ENCODE assay signal across 1 cellular context in the genomic region with DNA sequence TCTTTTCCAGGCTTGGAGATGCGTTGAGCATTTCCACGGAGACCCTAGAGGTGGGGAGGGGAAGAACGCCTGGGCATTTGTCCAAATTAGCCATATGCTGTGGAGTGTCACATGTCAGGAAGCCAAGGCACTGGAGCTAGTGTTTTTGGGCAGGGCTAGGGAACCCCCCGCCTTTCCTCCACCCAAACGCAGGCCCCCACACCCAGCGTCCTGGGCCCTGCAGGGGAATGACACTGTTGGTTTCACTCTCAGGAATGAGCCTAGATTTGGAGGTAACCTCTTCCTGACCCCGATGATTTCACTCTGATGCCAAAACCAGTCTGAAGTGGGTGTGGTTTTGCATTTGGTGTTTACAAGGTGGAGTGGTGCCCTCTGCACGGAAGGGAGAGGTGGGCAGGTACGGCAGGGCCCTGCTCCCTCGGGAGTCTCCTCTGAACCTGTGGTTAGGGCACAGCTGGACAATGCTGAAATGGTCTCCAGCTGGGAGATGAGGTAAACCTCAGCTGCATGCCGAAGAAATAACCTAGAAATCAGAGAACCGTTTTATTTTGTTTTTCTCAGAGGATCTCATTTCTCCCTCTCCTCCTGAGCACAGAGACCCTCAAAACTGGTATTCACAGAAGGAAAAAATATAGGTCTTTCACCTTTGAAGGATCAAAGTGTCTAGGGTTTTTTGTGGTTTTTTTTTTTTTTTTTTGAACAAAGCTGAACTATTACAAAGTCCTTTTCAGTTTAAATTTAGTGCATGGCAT.
TF ChIP-seq lines count a peak whose summit lies in the region.

No MANE protein-coding gene starts in this region.

TF ChIP-seq in HEK293, 187 proteins besides CTCF, POLR2A, EP300 and RAD21 (continued from another document and continues in another):
- TF ChIP-seq, protein P1, sequence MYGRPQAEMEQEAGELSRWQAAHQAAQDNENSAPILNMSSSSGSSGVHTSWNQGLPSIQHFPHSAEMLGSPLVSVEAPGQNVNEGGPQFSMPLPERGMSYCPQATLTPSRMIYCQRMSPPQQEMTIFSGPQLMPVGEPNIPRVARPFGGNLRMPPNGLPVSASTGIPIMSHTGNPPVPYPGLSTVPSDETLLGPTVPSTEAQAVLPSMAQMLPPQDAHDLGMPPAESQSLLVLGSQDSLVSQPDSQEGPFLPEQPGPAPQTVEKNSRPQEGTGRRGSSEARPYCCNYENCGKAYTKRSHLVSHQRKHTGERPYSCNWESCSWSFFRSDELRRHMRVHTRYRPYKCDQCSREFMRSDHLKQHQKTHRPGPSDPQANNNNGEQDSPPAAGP (tag by site-specific recombination; IDR thresholded peaks at IDR 0.05), result peak; percentile 91
- TF ChIP-seq ZNF785 (tag by site-specific recombination; IDR thresholded peaks at IDR 0.05) (no peak), ZNF600 (tag by site-specific recombination; IDR thresholded peaks at IDR 0.05) (peak; percentile 70), HOXA7 (CRISPR knock-in tag; IDR thresholded peaks at IDR 0.05; ENCODE audit: borderline replicate concordance) (no peak), ZNF433 (tag by site-specific recombination; IDR thresholded peaks at IDR 0.05; ENCODE audit: low read depth) (no peak), ZNF146 (tag by site-specific recombination; IDR thresholded peaks at IDR 0.05) (no peak), ZNF707 (tag by site-specific recombination; IDR thresholded peaks at IDR 0.05) (no peak), ZNF529 (tag by site-specific recombination; IDR thresholded peaks at IDR 0.05; ENCODE audit: insufficient replicate concordance) (no peak), ZBTB7A (tag by site-specific recombination; IDR thresholded peaks at IDR 0.05; ENCODE audit: low read depth) (no peak), ZNF223 (tag by site-specific recombination; IDR thresholded peaks at IDR 0.05) (no peak), ZFP3 (tag by site-specific recombination; IDR thresholded peaks at IDR 0.05; ENCODE audit: low read depth) (no peak), WT1 (tag by site-specific recombination; IDR thresholded peaks at IDR 0.05) (no peak), ZNF221 (tag by site-specific recombination; IDR thresholded peaks at IDR 0.05; ENCODE audit: borderline replicate concordance) (no peak), KLF8 (tag by site-specific recombination; IDR thresholded peaks at IDR 0.05) (no peak), YY2 (tag by site-specific recombination; IDR thresholded peaks at IDR 0.05) (no peak), ZIC2 (tag by site-specific recombination; IDR thresholded peaks at IDR 0.05) (peak; percentile 95), ZNF549 (tag by site-specific recombination; IDR thresholded peaks at IDR 0.05) (no peak), ZNF391 (tag by site-specific recombination; IDR thresholded peaks at IDR 0.05; ENCODE audit: borderline replicate concordance, low read depth) (no peak), ZNF112 (tag by site-specific recombination; IDR thresholded peaks at IDR 0.05) (no peak), ZNF561 (tag by site-specific recombination; IDR thresholded peaks at IDR 0.05; ENCODE audit: borderline replicate concordance) (no peak; the same call in 1 of the 2 replicates), ZNF155 (tag by site-specific recombination; IDR thresholded peaks at IDR 0.05) (no peak), KLF9 (tag by site-specific recombination; IDR thresholded peaks at IDR 0.05; ENCODE audit: low read depth) (peak; percentile 80), ZBTB21 (tag by site-specific recombination; IDR thresholded peaks at IDR 0.05) (no peak), ZNF548 (tag by site-specific recombination; IDR thresholded peaks at IDR 0.05) (no peak), ZNF654 (tag by site-specific recombination; IDR thresholded peaks at IDR 0.05; ENCODE audit: low read depth) (no peak), ZNF677 (tag by site-specific recombination; IDR thresholded peaks at IDR 0.05) (no peak), ZNF10 (tag by site-specific recombination; IDR thresholded peaks at IDR 0.05) (no peak)
- TF ChIP-seq, protein P2, sequence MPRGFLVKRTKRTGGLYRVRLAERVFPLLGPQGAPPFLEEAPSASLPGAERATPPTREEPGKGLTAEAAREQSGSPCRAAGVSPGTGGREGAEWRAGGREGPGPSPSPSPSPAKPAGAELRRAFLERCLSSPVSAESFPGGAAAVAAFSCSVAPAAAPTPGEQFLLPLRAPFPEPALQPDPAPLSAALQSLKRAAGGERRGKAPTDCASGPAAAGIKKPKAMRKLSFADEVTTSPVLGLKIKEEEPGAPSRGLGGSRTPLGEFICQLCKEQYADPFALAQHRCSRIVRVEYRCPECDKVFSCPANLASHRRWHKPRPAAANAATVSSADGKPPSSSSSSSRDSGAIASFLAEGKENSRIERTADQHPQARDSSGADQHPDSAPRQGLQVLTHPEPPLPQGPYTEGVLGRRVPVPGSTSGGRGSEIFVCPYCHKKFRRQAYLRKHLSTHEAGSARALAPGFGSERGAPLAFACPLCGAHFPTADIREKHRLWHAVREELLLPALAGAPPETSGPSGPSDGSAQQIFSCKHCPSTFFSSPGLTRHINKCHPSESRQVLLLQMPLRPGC (tag by site-specific recombination; IDR thresholded peaks at IDR 0.05), result 0 out of 2 replicates have a peak, but pooled peaks have one; percentile 23
- TF ChIP-seq, protein P3, sequence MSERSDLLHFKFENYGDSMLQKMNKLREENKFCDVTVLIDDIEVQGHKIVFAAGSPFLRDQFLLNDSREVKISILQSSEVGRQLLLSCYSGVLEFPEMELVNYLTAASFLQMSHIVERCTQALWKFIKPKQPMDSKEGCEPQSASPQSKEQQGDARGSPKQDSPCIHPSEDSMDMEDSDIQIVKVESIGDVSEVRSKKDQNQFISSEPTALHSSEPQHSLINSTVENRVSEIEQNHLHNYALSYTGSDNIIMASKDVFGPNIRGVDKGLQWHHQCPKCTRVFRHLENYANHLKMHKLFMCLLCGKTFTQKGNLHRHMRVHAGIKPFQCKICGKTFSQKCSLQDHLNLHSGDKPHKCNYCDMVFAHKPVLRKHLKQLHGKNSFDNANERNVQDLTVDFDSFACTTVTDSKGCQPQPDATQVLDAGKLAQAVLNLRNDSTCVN (tag by site-specific recombination; optimal IDR thresholded peaks at IDR 0.05), result peak; percentile 9
- TF ChIP-seq, protein P4, sequence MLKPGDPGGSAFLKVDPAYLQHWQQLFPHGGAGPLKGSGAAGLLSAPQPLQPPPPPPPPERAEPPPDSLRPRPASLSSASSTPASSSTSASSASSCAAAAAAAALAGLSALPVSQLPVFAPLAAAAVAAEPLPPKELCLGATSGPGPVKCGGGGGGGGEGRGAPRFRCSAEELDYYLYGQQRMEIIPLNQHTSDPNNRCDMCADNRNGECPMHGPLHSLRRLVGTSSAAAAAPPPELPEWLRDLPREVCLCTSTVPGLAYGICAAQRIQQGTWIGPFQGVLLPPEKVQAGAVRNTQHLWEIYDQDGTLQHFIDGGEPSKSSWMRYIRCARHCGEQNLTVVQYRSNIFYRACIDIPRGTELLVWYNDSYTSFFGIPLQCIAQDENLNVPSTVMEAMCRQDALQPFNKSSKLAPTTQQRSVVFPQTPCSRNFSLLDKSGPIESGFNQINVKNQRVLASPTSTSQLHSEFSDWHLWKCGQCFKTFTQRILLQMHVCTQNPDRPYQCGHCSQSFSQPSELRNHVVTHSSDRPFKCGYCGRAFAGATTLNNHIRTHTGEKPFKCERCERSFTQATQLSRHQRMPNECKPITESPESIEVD (tag by site-specific recombination; IDR thresholded peaks at IDR 0.05), result no peak
- TF ChIP-seq, protein P5, sequence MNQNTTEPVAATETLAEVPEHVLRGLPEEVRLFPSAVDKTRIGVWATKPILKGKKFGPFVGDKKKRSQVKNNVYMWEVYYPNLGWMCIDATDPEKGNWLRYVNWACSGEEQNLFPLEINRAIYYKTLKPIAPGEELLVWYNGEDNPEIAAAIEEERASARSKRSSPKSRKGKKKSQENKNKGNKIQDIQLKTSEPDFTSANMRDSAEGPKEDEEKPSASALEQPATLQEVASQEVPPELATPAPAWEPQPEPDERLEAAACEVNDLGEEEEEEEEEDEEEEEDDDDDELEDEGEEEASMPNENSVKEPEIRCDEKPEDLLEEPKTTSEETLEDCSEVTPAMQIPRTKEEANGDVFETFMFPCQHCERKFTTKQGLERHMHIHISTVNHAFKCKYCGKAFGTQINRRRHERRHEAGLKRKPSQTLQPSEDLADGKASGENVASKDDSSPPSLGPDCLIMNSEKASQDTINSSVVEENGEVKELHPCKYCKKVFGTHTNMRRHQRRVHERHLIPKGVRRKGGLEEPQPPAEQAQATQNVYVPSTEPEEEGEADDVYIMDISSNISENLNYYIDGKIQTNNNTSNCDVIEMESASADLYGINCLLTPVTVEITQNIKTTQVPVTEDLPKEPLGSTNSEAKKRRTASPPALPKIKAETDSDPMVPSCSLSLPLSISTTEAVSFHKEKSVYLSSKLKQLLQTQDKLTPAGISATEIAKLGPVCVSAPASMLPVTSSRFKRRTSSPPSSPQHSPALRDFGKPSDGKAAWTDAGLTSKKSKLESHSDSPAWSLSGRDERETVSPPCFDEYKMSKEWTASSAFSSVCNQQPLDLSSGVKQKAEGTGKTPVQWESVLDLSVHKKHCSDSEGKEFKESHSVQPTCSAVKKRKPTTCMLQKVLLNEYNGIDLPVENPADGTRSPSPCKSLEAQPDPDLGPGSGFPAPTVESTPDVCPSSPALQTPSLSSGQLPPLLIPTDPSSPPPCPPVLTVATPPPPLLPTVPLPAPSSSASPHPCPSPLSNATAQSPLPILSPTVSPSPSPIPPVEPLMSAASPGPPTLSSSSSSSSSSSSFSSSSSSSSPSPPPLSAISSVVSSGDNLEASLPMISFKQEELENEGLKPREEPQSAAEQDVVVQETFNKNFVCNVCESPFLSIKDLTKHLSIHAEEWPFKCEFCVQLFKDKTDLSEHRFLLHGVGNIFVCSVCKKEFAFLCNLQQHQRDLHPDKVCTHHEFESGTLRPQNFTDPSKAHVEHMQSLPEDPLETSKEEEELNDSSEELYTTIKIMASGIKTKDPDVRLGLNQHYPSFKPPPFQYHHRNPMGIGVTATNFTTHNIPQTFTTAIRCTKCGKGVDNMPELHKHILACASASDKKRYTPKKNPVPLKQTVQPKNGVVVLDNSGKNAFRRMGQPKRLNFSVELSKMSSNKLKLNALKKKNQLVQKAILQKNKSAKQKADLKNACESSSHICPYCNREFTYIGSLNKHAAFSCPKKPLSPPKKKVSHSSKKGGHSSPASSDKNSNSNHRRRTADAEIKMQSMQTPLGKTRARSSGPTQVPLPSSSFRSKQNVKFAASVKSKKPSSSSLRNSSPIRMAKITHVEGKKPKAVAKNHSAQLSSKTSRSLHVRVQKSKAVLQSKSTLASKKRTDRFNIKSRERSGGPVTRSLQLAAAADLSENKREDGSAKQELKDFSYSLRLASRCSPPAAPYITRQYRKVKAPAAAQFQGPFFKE (tag by site-specific recombination; IDR thresholded peaks at IDR 0.05; ENCODE audit: borderline replicate concordance), result no peak
- TF ChIP-seq, protein P6, sequence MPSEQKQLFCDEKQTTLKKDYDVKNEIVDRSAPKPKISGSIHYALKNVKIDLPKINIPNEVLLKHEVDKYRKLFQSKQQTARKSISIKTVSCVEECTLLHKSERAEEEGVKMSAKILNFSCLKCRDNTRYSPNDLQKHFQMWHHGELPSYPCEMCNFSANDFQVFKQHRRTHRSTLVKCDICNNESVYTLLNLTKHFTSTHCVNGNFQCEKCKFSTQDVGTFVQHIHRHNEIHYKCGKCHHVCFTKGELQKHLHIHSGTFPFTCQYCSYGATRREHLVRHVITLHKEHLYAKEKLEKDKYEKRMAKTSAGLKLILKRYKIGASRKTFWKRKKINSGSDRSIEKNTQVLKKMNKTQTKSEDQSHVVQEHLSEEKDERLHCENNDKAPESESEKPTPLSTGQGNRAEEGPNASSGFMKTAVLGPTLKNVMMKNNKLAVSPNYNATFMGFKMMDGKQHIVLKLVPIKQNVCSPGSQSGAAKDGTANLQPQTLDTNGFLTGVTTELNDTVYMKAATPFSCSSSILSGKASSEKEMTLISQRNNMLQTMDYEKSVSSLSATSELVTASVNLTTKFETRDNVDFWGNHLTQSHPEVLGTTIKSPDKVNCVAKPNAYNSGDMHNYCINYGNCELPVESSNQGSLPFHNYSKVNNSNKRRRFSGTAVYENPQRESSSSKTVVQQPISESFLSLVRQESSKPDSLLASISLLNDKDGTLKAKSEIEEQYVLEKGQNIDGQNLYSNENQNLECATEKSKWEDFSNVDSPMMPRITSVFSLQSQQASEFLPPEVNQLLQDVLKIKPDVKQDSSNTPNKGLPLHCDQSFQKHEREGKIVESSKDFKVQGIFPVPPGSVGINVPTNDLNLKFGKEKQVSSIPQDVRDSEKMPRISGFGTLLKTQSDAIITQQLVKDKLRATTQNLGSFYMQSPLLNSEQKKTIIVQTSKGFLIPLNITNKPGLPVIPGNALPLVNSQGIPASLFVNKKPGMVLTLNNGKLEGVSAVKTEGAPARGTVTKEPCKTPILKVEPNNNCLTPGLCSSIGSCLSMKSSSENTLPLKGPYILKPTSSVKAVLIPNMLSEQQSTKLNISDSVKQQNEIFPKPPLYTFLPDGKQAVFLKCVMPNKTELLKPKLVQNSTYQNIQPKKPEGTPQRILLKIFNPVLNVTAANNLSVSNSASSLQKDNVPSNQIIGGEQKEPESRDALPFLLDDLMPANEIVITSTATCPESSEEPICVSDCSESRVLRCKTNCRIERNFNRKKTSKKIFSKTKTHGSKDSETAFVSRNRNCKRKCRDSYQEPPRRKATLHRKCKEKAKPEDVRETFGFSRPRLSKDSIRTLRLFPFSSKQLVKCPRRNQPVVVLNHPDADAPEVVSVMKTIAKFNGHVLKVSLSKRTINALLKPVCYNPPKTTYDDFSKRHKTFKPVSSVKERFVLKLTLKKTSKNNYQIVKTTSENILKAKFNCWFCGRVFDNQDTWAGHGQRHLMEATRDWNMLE (tag by site-specific recombination; conservative IDR thresholded peaks at IDR 0.05; ENCODE audit: low read depth), result no peak
- TF ChIP-seq, protein P7, sequence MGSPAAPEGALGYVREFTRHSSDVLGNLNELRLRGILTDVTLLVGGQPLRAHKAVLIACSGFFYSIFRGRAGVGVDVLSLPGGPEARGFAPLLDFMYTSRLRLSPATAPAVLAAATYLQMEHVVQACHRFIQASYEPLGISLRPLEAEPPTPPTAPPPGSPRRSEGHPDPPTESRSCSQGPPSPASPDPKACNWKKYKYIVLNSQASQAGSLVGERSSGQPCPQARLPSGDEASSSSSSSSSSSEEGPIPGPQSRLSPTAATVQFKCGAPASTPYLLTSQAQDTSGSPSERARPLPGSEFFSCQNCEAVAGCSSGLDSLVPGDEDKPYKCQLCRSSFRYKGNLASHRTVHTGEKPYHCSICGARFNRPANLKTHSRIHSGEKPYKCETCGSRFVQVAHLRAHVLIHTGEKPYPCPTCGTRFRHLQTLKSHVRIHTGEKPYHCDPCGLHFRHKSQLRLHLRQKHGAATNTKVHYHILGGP (tag by site-specific recombination; IDR thresholded peaks at IDR 0.05), result no peak
- TF ChIP-seq, protein P8, sequence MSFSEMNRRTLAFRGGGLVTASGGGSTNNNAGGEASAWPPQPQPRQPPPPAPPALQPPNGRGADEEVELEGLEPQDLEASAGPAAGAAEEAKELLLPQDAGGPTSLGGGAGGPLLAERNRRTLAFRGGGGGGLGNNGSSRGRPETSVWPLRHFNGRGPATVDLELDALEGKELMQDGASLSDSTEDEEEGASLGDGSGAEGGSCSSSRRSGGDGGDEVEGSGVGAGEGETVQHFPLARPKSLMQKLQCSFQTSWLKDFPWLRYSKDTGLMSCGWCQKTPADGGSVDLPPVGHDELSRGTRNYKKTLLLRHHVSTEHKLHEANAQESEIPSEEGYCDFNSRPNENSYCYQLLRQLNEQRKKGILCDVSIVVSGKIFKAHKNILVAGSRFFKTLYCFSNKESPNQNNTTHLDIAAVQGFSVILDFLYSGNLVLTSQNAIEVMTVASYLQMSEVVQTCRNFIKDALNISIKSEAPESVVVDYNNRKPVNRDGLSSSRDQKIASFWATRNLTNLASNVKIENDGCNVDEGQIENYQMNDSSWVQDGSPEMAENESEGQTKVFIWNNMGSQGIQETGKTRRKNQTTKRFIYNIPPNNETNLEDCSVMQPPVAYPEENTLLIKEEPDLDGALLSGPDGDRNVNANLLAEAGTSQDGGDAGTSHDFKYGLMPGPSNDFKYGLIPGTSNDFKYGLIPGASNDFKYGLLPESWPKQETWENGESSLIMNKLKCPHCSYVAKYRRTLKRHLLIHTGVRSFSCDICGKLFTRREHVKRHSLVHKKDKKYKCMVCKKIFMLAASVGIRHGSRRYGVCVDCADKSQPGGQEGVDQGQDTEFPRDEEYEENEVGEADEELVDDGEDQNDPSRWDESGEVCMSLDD (tag by site-specific recombination; IDR thresholded peaks at IDR 0.05), result no peak
